12 cellular contexts compared by ENCODE assay signal in genomic region chrY:17430570-17431166, GRCh38.
A peak's percentile ranks its signal among the peaks of the same experiment; 100 is the strongest.
DNase-seq lines count a peak whose midpoint lies in the region; ATAC-seq, FAIRE-seq and TF ChIP-seq lines count a peak whose summit lies in the region.
"Had no signal": no experiment of that assay in that cellular context is flagged by ENCODE, and none has a peak within 500 bp of the region (broad histone marks: within the 10 kb centered on the region; RNA-seq: fewer than 3 reads in every experiment).

No MANE protein-coding gene starts in this region.

- H4K8ac ChIP-seq in H1 (ENCODE audit: extremely low read depth, insufficient read depth, low read length) (no peak overlapping the region), neuronal stem cell (ENCODE audit: low read depth, low read length) (no peak overlapping the region)

- 38% methylated on average over 5 of the region's 5 CpGs; no CpG with 5 or more reads in 1 of the 2 experiments for WGBS in H1 (ENCODE audit: extremely low coverage in 1 of 2, insufficient coverage in 1 of 2, insufficient read length in 1 of 2, insufficient replicate concordance in 2 of 2, low coverage in 1 of 2, low lambda C conversion rate in 2 of 2, missing lambda C conversion rate in 1 of 2), 2 experiments
- no CpG with 5 or more reads among the region's 5 CpGs for WGBS in neuronal stem cell (ENCODE audit: extremely low coverage in 2 of 2, insufficient read length in 2 of 2, insufficient replicate concordance in 1 of 2), 2 donors

- H3K4me1 ChIP-seq in H1 (replicated peaks in 1 of 4; ENCODE audit: control insufficient read depth in 3 of 4, insufficient read depth in 4 of 4, low read length in 3 of 4) (no peaks in the 10 kb centered on the region), neuronal stem cell (ENCODE audit: control insufficient read depth in 2 of 2, insufficient read depth in 1 of 2, low read depth in 1 of 2, low read length in 2 of 2) (no peaks in the 10 kb centered on the region)

- H3K27ac ChIP-seq in H1 (ENCODE audit: low read depth, low read length) = no peak overlapping the region
- H3K27ac ChIP-seq in neuronal stem cell (replicated peaks; ENCODE audit: low read length) = no peak overlapping the region

- CTCF ChIA-PET in H1 (lab: Charles Lee; ENCODE audit: partially characterized antibody) = interaction anchor here (0.7 to 1.4 kb wide), 2 partner anchors 18 to 149 kb away, joined by 3 to 4 read pairs; no protein-coding TSS in a partner anchor

- H3K23me2 ChIP-seq in H1 (ENCODE audit: low read depth, low read length) = no peaks in the 10 kb centered on the region

- H3K4me2 ChIP-seq in H1 (ENCODE audit: insufficient read depth in 1 of 2, low read depth in 2 of 2, low read length in 2 of 2) (no peak overlapping the region), neuronal stem cell (ENCODE audit: insufficient read depth, low read length, poor library complexity, severe bottlenecking) (no peak overlapping the region)

- POLR2A ChIA-PET in H1 (lab: Charles Lee; ENCODE audit: partially characterized antibody) = no interaction called here

- in situ Hi-C loops in KBM-7 (cut with MboI; ENCODE audit: low pct_unique_long_range_greater_than_20kb, low sequenced_read_pairs) = no loop called here

- no peak overlapping the region for H3K18ac ChIP-seq in H1 (ENCODE audit: extremely low read depth, low read length)
- H3K18ac ChIP-seq in neuronal stem cell (ENCODE audit: low read length) = no peak overlapping the region

- no peak overlapping the region for H3K9ac ChIP-seq in H1 (replicated peaks in 1 of 4; ENCODE audit: extremely low read depth in 1 of 4, low read depth in 3 of 4, low read length in 3 of 4)
- H3K9ac ChIP-seq in neuronal stem cell (ENCODE audit: low read depth, low read length, poor library complexity) = no peak overlapping the region

- H3K23ac ChIP-seq in H1 (ENCODE audit: insufficient read length) (no peak overlapping the region), neuronal stem cell (ENCODE audit: low read depth, low read length, poor library complexity) (no peak overlapping the region)

- H3K56ac ChIP-seq in H1 (replicated peaks; ENCODE audit: insufficient read length, low read depth, low read length) = no peak overlapping the region

- H3K27me3 ChIP-seq in H1 (replicated peaks in 1 of 4; ENCODE audit: control insufficient read depth in 3 of 4, extremely low read depth in 1 of 4, insufficient read depth in 3 of 4, low read length in 3 of 4) (no peaks in the 10 kb centered on the region), neuronal stem cell (ENCODE audit: control insufficient read depth in 3 of 3, insufficient read depth in 3 of 3, low read depth in 1 of 3, low read length in 3 of 3) (no peaks in the 10 kb centered on the region)

- H3K14ac ChIP-seq in H1 (ENCODE audit: insufficient read length) (no peak overlapping the region), neuronal stem cell (ENCODE audit: low read length) (no peak overlapping the region)

- H4K91ac ChIP-seq in H1 (replicated peaks; ENCODE audit: insufficient read length, low read length) (no peak overlapping the region), neuronal stem cell (ENCODE audit: low read depth, low read length, poor library complexity) (no peak overlapping the region)

- H3K4ac ChIP-seq in H1 (replicated peaks; ENCODE audit: insufficient read length, low read depth, low read length) (no peak overlapping the region), neuronal stem cell (ENCODE audit: low read length) (no peak overlapping the region)

- H2AFZ ChIP-seq in H1 (ENCODE audit: low read length) (no peak overlapping the region), neuronal stem cell (ENCODE audit: low read length) (no peak overlapping the region)

- H2BK12ac ChIP-seq in H1 (ENCODE audit: low read depth, low read length) = no peak overlapping the region
- H2BK12ac ChIP-seq in neuronal stem cell (ENCODE audit: low read length) = no peak overlapping the region

- no peak overlapping the region for H4K5ac ChIP-seq in H1 (ENCODE audit: insufficient read length, low read depth, low read length)

- H3K36me3 ChIP-seq in H1 (ENCODE audit: control insufficient read depth in 2 of 4, insufficient read depth in 4 of 4, low read length in 3 of 4) (no peaks in the 10 kb centered on the region), neuronal stem cell (replicated peaks in 1 of 2; ENCODE audit: control insufficient read depth in 2 of 2, insufficient read depth in 2 of 2, low read length in 2 of 2) (no peaks in the 10 kb centered on the region)

- H3K9me3 ChIP-seq in H1 (ENCODE audit: insufficient read depth in 2 of 2, low read depth in 1 of 2, low read length in 1 of 2) = no peaks in the 10 kb centered on the region
- no peaks in the 10 kb centered on the region for H3K9me3 ChIP-seq in neuronal stem cell (replicated peaks in 1 of 2; ENCODE audit: control insufficient read depth in 2 of 2, insufficient read depth in 1 of 2, low read depth in 1 of 2, low read length in 2 of 2)

- TF ChIP-seq POLR2A in H1 (IDR thresholded peaks at IDR 0.05; ENCODE audit: control extremely low read depth in 1 of 2, low read depth in 2 of 2, low read length in 2 of 2) = no peak

- peak; percentile 10 for DNase-seq in activated CD4-positive, alpha-beta T cell treated with anti-CD3 and anti-CD28 coated beads for 48 hours
- DNase-seq in activated CD4-positive, alpha-beta T cell treated with anti-CD3 and anti-CD28 coated beads for 4 hours = no peak
- DNase-seq in KBM-7 = peak; percentile 38
- DNase-seq in H1 (ENCODE audit: low read depth in 1 of 2, low spot score in 2 of 2) = peak in 1 of 2 experiments; percentile 52
- peak; percentile 3 for DNase-seq in neuronal stem cell (ENCODE audit: low spot score)
- no peak for DNase-seq in NCI-H1048 (lab: John Stamatoyannopoulos, UW)
- DNase-seq in NCI-H2107 treated with DMSO at 0.1 percent for 48 hours (lab: John Stamatoyannopoulos, UW; ENCODE audit: unreplicated experiment) = no peak
- DNase-seq: NCI-H2171; stimulated activated naive CD4-positive, alpha-beta T cell treated with Interleukin-2 at 50 U/mL for 16 hours; T-cell had no signal

- TF ChIP-seq EP300 in H1 (IDR thresholded peaks at IDR 0.05; ENCODE audit: borderline replicate concordance in 1 of 2, low read depth in 2 of 2, low read length in 2 of 2) = no peak

- no peaks in the 10 kb centered on the region for H3K79me2 ChIP-seq in H1 (ENCODE audit: control insufficient read depth in 1 of 2, insufficient read depth in 2 of 2, low read length in 2 of 2)

- FAIRE-seq in H1 (lab: Jason Lieb, UNC) = no peak
- FAIRE-seq: H54 had no signal

- H2BK15ac ChIP-seq in H1 (ENCODE audit: low read length) (no peak overlapping the region), neuronal stem cell (ENCODE audit: low read length) (no peak overlapping the region)

- no peak overlapping the region for H3K4me3 ChIP-seq in H1 (ENCODE audit: extremely low read depth in 1 of 4, insufficient read depth in 2 of 4, low read depth in 3 of 4, low read length in 4 of 4)
- no peak overlapping the region for H3K4me3 ChIP-seq in neuronal stem cell (ENCODE audit: low read length in 2 of 2)

- H2BK5ac ChIP-seq in H1 (ENCODE audit: low read depth, low read length) (no peak overlapping the region), neuronal stem cell (ENCODE audit: low read length) (no peak overlapping the region)

- no peaks in the 10 kb centered on the region for H4K20me1 ChIP-seq in H1 (replicated peaks in 1 of 2; ENCODE audit: control insufficient read depth in 1 of 2, insufficient read depth in 2 of 2, low read length in 2 of 2)

- H3K79me1 ChIP-seq in H1 (ENCODE audit: low read depth, low read length) (no peaks in the 10 kb centered on the region), neuronal stem cell (ENCODE audit: low read depth, low read length) (no peaks in the 10 kb centered on the region)

- no peak for ATAC-seq in HG02840 (IDR thresholded peaks at IDR 0.05; ENCODE audit: low FRiP score, unreplicated experiment)
- ATAC-seq: T-cell had no signal

- TF ChIP-seq RAD21 in H1 (IDR thresholded peaks at IDR 0.05 in 1 of 2, conservative IDR thresholded peaks at IDR 0.05 in 1 of 2; ENCODE audit: low read depth in 2 of 2, low read length in 2 of 2) = peak; percentile 40 to 46

- H2BK20ac ChIP-seq in H1 (ENCODE audit: low read length) = no peak overlapping the region

- peak; percentile 4 to 56 (median 21); a peak in 2 of 4 replicates for TF ChIP-seq CTCF in H1 (IDR thresholded peaks at IDR 0.05; ENCODE audit: control extremely low read depth in 1 of 3, insufficient read depth in 1 of 3, low read depth in 1 of 3, low read length in 3 of 3)

- H2AK5ac ChIP-seq in H1 (ENCODE audit: low read depth, low read length) = no peak overlapping the region
- no peak overlapping the region for H2AK5ac ChIP-seq in neuronal stem cell (ENCODE audit: low read depth, low read length)

- no peak overlapping the region for H2BK120ac ChIP-seq in H1 (replicated peaks; ENCODE audit: low read depth, low read length)
- no peak overlapping the region for H2BK120ac ChIP-seq in neuronal stem cell (ENCODE audit: low read depth, low read length)

TF ChIP-seq in H1, 55 proteins besides CTCF, POLR2A, EP300 and RAD21:
- TF ChIP-seq TEAD4 (IDR thresholded peaks at IDR 0.05; ENCODE audit: low read depth, low read length) (no peak), PHF8 (conservative IDR thresholded peaks at IDR 0.05; ENCODE audit: low read depth, low read length) (no peak), BCL11A (IDR thresholded peaks at IDR 0.05; ENCODE audit: low read depth in 2 of 2, low read length in 2 of 2) (no peak), RXRA (IDR thresholded peaks at IDR 0.05; ENCODE audit: insufficient read depth, low read depth, low read length) (no peak), NRF1 (IDR thresholded peaks at IDR 0.05; ENCODE audit: low read depth, low read length) (no peak), KDM1A (IDR thresholded peaks at IDR 0.05; ENCODE audit: borderline replicate concordance, low read length) (no peak), POU5F1 (IDR thresholded peaks at IDR 0.05; ENCODE audit: low read depth, low read length) (no peak), GABPA (IDR thresholded peaks at IDR 0.05; ENCODE audit: borderline replicate concordance, insufficient read depth, low read length) (no peak), TAF1 (IDR thresholded peaks at IDR 0.05; ENCODE audit: low read depth, low read length) (no peak), TBP (IDR thresholded peaks at IDR 0.05; ENCODE audit: low read depth, low read length) (no peak)

Comparison
In these comparisons a context has a peak if more than half of its experiments do, and no peak if none do; other contexts are left out.
1. DNase-seq: peak in activated CD4-positive, alpha-beta T cell treated with anti-CD3 and anti-CD28 coated beads for 48 hours (single experiment), KBM-7 (single experiment) and neuronal stem cell (single experiment); none in activated CD4-positive, alpha-beta T cell treated with anti-CD3 and anti-CD28 coated beads for 4 hours (0 of 2), NCI-H1048 (single experiment) and NCI-H2107 treated with DMSO at 0.1 percent for 48 hours (single experiment).